ENCODE assay signal across 15 cellular contexts in genomic region chr1:161985301-161985825, GRCh38. TPM values are rescaled to one million over a fixed set of nuclear protein-coding genes. Genes with fewer than 3 reads are reported as not detected.
A peak's percentile ranks its signal among the peaks of the same experiment; 100 is the strongest.
DNase-seq lines count a peak whose midpoint lies in the region; ATAC-seq, FAIRE-seq and TF ChIP-seq lines count a peak whose summit lies in the region.
"Had no signal": no experiment of that assay in that cellular context is flagged by ENCODE, and none has a peak within 500 bp of the region (broad histone marks: within the 10 kb centered on the region; RNA-seq: fewer than 3 reads in every experiment).

No MANE protein-coding gene starts in this region.

- in situ Hi-C loops in HepG2 (cut with HindIII; ENCODE audit: extremely low pct_ligation_motif_present, low pct_unique_long_range_greater_than_20kb) (no loop called here), HAP-1 (cut with MboI; ENCODE audit: low sequenced_read_pairs) (no loop called here)

- TF ChIP-seq RAD21 in HepG2 (CRISPR knock-in tag; IDR thresholded peaks at IDR 0.05): no peak

- H3K9me3 ChIP-seq in HepG2 (ENCODE audit: low read length) (no peaks in the 10 kb centered on the region), right lobe of liver (no peaks in the 10 kb centered on the region), sigmoid colon (no peaks in the 10 kb centered on the region), HAP-1 (no peaks in the 10 kb centered on the region)

- peak; percentile 37; the same call in 1 of the 3 replicates for ATAC-seq in HepG2
- no peak for ATAC-seq in right lobe of liver
- no peak for ATAC-seq in GM18861 (IDR thresholded peaks at IDR 0.05; ENCODE audit: unreplicated experiment)
- ATAC-seq: HCT116 had no signal

- no peak overlapping the region for H3K4me3 ChIP-seq in HepG2 (replicated peaks in 1 of 3; ENCODE audit: insufficient read depth in 1 of 3, low read depth in 2 of 3, low read length in 3 of 3)
- H3K4me3 ChIP-seq in right lobe of liver: no peak overlapping the region
- H3K4me3 ChIP-seq in sigmoid colon: no peak overlapping the region
- no peak overlapping the region for H3K4me3 ChIP-seq in HAP-1
- H3K4me3 ChIP-seq: BLaER1 had no signal

- no peak overlapping the region for H2AFZ ChIP-seq in HepG2 (ENCODE audit: low read length)

- no peak for FAIRE-seq in HepG2 (lab: Jason Lieb, UNC)

- no TSS peak for BruUV-seq in HepG2 (replicated peaks; lab: Mats Ljungman, UMichigan)

- H3K36me3 ChIP-seq in HepG2 (replicated peaks in 1 of 2; ENCODE audit: control insufficient read depth in 1 of 2, insufficient read depth in 2 of 2, low read length in 2 of 2) (no peaks in the 10 kb centered on the region), right lobe of liver (no peaks in the 10 kb centered on the region), sigmoid colon (peaks cover 0 to 14% (median 4%) of the 10 kb centered on the region in 4 donors), HAP-1 (replicated peaks) (no peaks in the 10 kb centered on the region)
- H3K36me3 ChIP-seq: BLaER1 had no signal

- DNase-seq in HepG2 (ENCODE audit: low spot score): no peak
- DNase-seq in right lobe of liver: no peak
- peak; percentile 88 for DNase-seq in myocyte (ENCODE audit: low read depth)
- no peak for DNase-seq in sigmoid colon
- no peak for DNase-seq in HAP-1 (ENCODE audit: low spot score in 2 of 2)
- no peak for DNase-seq in dedifferentiated amniotic fluid mesenchymal stem cell (ENCODE audit: extremely low spot score)
- DNase-seq: 8988T; AML-193; Caco-2; CD8-positive, alpha-beta memory T cell; GF-D8 had no signal

- no peaks in the 10 kb centered on the region for H3K4me1 ChIP-seq in HepG2 (ENCODE audit: insufficient read depth, low read length)
- H3K4me1 ChIP-seq in right lobe of liver: no peaks in the 10 kb centered on the region
- H3K4me1 ChIP-seq in sigmoid colon: peaks cover 0 to 68% (median 41%) of the 10 kb centered on the region in 4 donors
- no peaks in the 10 kb centered on the region for H3K4me1 ChIP-seq in HAP-1
- H3K4me1 ChIP-seq: Caco-2 had no signal

- intact Hi-C loops in HepG2 (cut with micrococcal nuclease; ENCODE audit: unreplicated experiment): no loop called here
- intact Hi-C loops in right lobe of liver (cut with DNase I): no loop called here
- intact Hi-C loops in sigmoid colon (cut with DNase I): loop anchor here (5.0 kb wide), 1 partner anchor 193 kb away; no protein-coding TSS in a partner anchor

- H3K27ac ChIP-seq in HepG2 (ENCODE audit: extremely low read length, insufficient read depth, low read length): no peak overlapping the region
- no peak overlapping the region for H3K27ac ChIP-seq in right lobe of liver
- H3K27ac ChIP-seq in sigmoid colon: peak overlapping the region in 3 of 4 donors; percentile 72 to 85 (median 85)
- H3K27ac ChIP-seq: BLaER1, HL-60 had no signal

- H3K4me2 ChIP-seq in HepG2 (ENCODE audit: low read depth, low read length): no peak overlapping the region
- H3K4me2 ChIP-seq: BLaER1 had no signal

- TF ChIP-seq EP300 in HepG2 (IDR thresholded peaks at IDR 0.05; ENCODE audit: low read depth in 2 of 2, low read length in 2 of 2) (no peak), HepG2 (CRISPR knock-in tag; IDR thresholded peaks at IDR 0.05; ENCODE audit: borderline replicate concordance) (no peak), sigmoid colon (IDR thresholded peaks at IDR 0.05) (no peak)

- no peaks in the 10 kb centered on the region for H3K79me2 ChIP-seq in HepG2 (ENCODE audit: insufficient read depth, low read length)

- POLR2A ChIA-PET in HepG2 (lab: Yijun Ruan, JAX): no interaction called here

- WGBS in HepG2 (ENCODE audit: low lambda C conversion rate): 1% methylated on average over 4 of the region's 5 CpGs
- WGBS in right lobe of liver (ENCODE audit: insufficient coverage, low coverage, low lambda C conversion rate, missing lambda C conversion rate): 59% methylated on average over 4 of the region's 5 CpGs
- 68 to 86% methylated on average over 5 of the region's 5 CpGs for WGBS in sigmoid colon, 2 donors

- no peak for TF ChIP-seq CTCF in HepG2 (CRISPR knock-in tag; IDR thresholded peaks at IDR 0.05)
- TF ChIP-seq CTCF in right lobe of liver (IDR thresholded peaks at IDR 0.05): no peak
- no peak for TF ChIP-seq CTCF in sigmoid colon (IDR thresholded peaks at IDR 0.05)

- H3K27me3 ChIP-seq in HepG2 (ENCODE audit: control insufficient read depth in 1 of 2, insufficient read depth in 2 of 2, low read length in 2 of 2) (peaks cover 0 to 37% of the 10 kb centered on the region in 2 experiments; a peak in 4 of 5 replicates), right lobe of liver (no peaks in the 10 kb centered on the region), sigmoid colon (no peaks in the 10 kb centered on the region), HAP-1 (ENCODE audit: low read depth) (no peaks in the 10 kb centered on the region)
- H3K27me3 ChIP-seq: BLaER1 had no signal

- no peak overlapping the region for H3K9ac ChIP-seq in HepG2 (ENCODE audit: insufficient read depth, low read depth, low read length)
- H3K9ac ChIP-seq: BLaER1 had no signal

- TF ChIP-seq POLR2A in HepG2 (IDR thresholded peaks at IDR 0.05; ENCODE audit: insufficient read depth in 1 of 2, low read depth in 2 of 2, low read length in 2 of 2): no peak
- no peak for TF ChIP-seq POLR2A in right lobe of liver (IDR thresholded peaks at IDR 0.05)
- no peak for TF ChIP-seq POLR2A in sigmoid colon (IDR thresholded peaks at IDR 0.05)

- CTCF ChIA-PET in HepG2 (lab: Yijun Ruan, JAX; ENCODE audit: low intra/inter-chr PET ratio, low total read pairs): no interaction called here

- H4K20me1 ChIP-seq in HepG2 (ENCODE audit: insufficient read depth, low read length): no peaks in the 10 kb centered on the region
- H4K20me1 ChIP-seq: BLaER1 had no signal

TF ChIP-seq in HepG2, 621 proteins besides CTCF, POLR2A, EP300 and RAD21 (continues in another document):
- no peak for TF ChIP-seq ZFYVE20 (CRISPR knock-in tag; IDR thresholded peaks at IDR 0.05; ENCODE audit: borderline replicate concordance, low read depth)
- no peak for TF ChIP-seq ZBTB25 (CRISPR knock-in tag; IDR thresholded peaks at IDR 0.05)
- no peak for TF ChIP-seq HNRNPH1 (optimal IDR thresholded peaks at IDR 0.05; ENCODE audit: low read depth, low read length)
- TF ChIP-seq ZNF691 (CRISPR knock-in tag; IDR thresholded peaks at IDR 0.05; ENCODE audit: borderline replicate concordance, low read depth): no peak
- TF ChIP-seq RORA (CRISPR knock-in tag; IDR thresholded peaks at IDR 0.05): no peak
- no peak for TF ChIP-seq RXRB (CRISPR knock-in tag; IDR thresholded peaks at IDR 0.05; ENCODE audit: borderline replicate concordance)
- no peak for TF ChIP-seq ZNF784 (CRISPR knock-in tag; IDR thresholded peaks at IDR 0.05; ENCODE audit: borderline replicate concordance)

RNA-seq across cellular contexts. Expression of gene OLFML2B, which starts 38.3 kb away (rescaled TPM):
- total RNA-seq in HepG2 (2016; rRNA removed; fragmentation: Illumina TruSeq; extraction: Trizol) (not detected in 2 replicates), right lobe of liver (1 to 10 TPM in 3 of 6 experiments, under 1 TPM in 3; 0.37 to 2.1 (median 1.3) TPM), myocyte (139 and 216 TPM in 2 replicates), sigmoid colon (10 to 100 TPM; 14.3 to 27.4 (median 20.2) TPM)
- total RNA-seq in HepG2 (2016; cell fraction: cytosol; rRNA removed; fragmentation: Illumina TruSeq; extraction: Trizol; ENCODE audit: low read depth): not detected in 2 replicates
- not detected in 2 replicates for total RNA-seq in HepG2 (2016; cell fraction: insoluble cytoplasmic fraction; rRNA removed; fragmentation: Illumina TruSeq; extraction: Trizol)
- total RNA-seq in HepG2 (2016; cell fraction: membrane; rRNA removed; fragmentation: Illumina TruSeq; extraction: Trizol): not detected in 2 replicates
- total RNA-seq in HepG2 (2016; cell fraction: nucleus; rRNA removed; fragmentation: Illumina TruSeq; extraction: Trizol): not detected in 2 replicates
- polyA plus RNA-seq in HepG2 (2011; rRNA removed) (not detected in 2 replicates), sigmoid colon (1 to 10 TPM; 1.2 to 5.3 (median 3.5) TPM)
- polyA plus RNA-seq in HepG2 (2011; cell fraction: cytosol; rRNA removed): not detected in 2 replicates
- not detected in 2 replicates for polyA plus RNA-seq in HepG2 (2011; cell fraction: nucleus; rRNA removed)
- polyA plus RNA-seq in HepG2 (2012): not detected in 2 replicates
- not detected in 2 replicates for polyA plus RNA-seq in HepG2 (2016; cell fraction: cytosol; fragmentation: Illumina TruSeq; extraction: Trizol; ENCODE audit: low read depth)
- polyA plus RNA-seq in HepG2 (2016; cell fraction: insoluble cytoplasmic fraction; fragmentation: Illumina TruSeq; extraction: Trizol; ENCODE audit: low read depth): not detected in 2 replicates
- polyA plus RNA-seq in HepG2 (2016; cell fraction: membrane; fragmentation: Illumina TruSeq; extraction: Trizol; ENCODE audit: low read depth): not detected in 2 replicates
- not detected in 2 replicates for polyA plus RNA-seq in HepG2 (2016; cell fraction: nucleus; fragmentation: Illumina TruSeq; extraction: Trizol; ENCODE audit: insufficient read depth, low read depth)
- 0.05 TPM in 1 of 2 replicates, not detected in the other for polyA minus RNA-seq in HepG2 (2011; rRNA and poly(A)+ RNA removed; ENCODE audit: low replicate concordance)
- not detected in 2 replicates for polyA minus RNA-seq in HepG2 (2011; cell fraction: cytosol; rRNA and poly(A)+ RNA removed)
- not detected in 2 replicates for polyA minus RNA-seq in HepG2 (2011; cell fraction: nucleus; rRNA and poly(A)+ RNA removed)
- polyA plus RNA-seq in myocyte (2012): 96.3 TPM
- polyA plus RNA-seq: CD8-positive, alpha-beta memory T cell had no signal

Comparison
In these comparisons a context has a peak if more than half of its experiments do, and no peak if none do; other contexts are left out.
1. H3K27ac ChIP-seq: peak in sigmoid colon (3 of 4); none in HepG2 (single experiment) and right lobe of liver (0 of 3).
2. RNA of gene OLFML2B, which starts 38.3 kb away (total RNA-seq): 139 to 216 TPM in myocyte and 14.3 to 27.4 TPM in sigmoid colon; 0.37 to 2.1 TPM in right lobe of liver and not detected in HepG2; every median in the first group is over 4 times any median in the second.